ENCODE assay signal across 8 cellular contexts in the genomic region with DNA sequence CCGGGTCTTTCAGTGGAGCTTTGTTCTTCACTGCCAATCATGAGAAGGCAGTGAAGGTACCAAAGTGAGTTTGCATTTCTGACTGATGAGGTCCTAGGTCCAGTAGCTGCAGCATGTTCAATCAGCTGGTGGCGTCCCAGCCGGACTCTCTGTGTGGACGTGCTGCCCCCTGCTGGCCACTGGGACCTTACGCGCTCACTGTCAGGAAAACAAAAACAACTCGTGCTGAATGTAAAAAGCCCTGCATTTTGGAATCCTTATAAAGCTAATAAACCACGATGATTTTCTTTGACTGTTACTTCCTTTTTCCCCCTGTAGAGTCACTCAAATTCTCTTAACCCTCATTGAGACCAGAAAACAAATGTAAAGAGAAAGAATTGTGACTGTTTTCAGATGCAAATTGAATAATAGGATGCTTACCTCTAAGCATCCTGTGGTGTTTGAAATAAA. TPM values are rescaled to one million over a fixed set of nuclear protein-coding genes. Genes with fewer than 3 reads are reported as not detected.
A peak's percentile ranks its signal among the peaks of the same experiment; 100 is the strongest.
DNase-seq lines count a peak whose midpoint lies in the region; ATAC-seq and TF ChIP-seq lines count a peak whose summit lies in the region.

No MANE protein-coding gene starts in this region.

- H3K36me3 ChIP-seq in adipocyte (ENCODE audit: control insufficient read depth, insufficient read depth, low read length, severe bottlenecking) = no peaks in the 10 kb centered on the region

- peaks cover 0 to 7% (median 2%) of the 10 kb centered on the region in 3 donors for H3K4me1 Mint-ChIP-seq in T-cell

- intact Hi-C loops in left ventricle myocardium superior (cut with micrococcal nuclease) = loop anchor here (10.0 kb wide), 1 partner anchor 535 kb away; no protein-coding TSS in a partner anchor

- H3K4me1 ChIP-seq in adipocyte (ENCODE audit: control insufficient read depth, insufficient read depth, low read length) = no peaks in the 10 kb centered on the region

- DNase-seq in AG09309 (ENCODE audit: low read depth) (peak; percentile 20), GM19240 (ENCODE audit: insufficient read length, low spot score) (peak; percentile 48), NCI-H1092 treated with DMSO at 0.1 percent for 48 hours (lab: John Stamatoyannopoulos, UW) (peak; percentile 82), T-cell (peak; percentile 25 to 76 (median 63)), adipocyte (ENCODE audit: low read depth) (peak; percentile 95), left ventricle myocardium superior (peak; percentile 89), putamen (ENCODE audit: low spot score) (peak; percentile 71)

- no peaks in the 10 kb centered on the region for H3K9me3 Mint-ChIP-seq in T-cell

- POLR2A ChIA-PET in T-cell (lab: Charles Lee) = no interaction called here

- peaks cover 19% of the 10 kb centered on the region for H3K27me3 ChIP-seq in adipocyte (replicated peaks; ENCODE audit: control insufficient read depth, insufficient read depth, low read length)

- no peak overlapping the region for H3K4me3 Mint-ChIP-seq in T-cell

- H3K4me3 ChIP-seq in AG09309 (ENCODE audit: control insufficient read depth, low read depth, low read length) (no peak overlapping the region), adipocyte (ENCODE audit: low read length) (no peak overlapping the region)

- H3K36me3 Mint-ChIP-seq in T-cell = no peaks in the 10 kb centered on the region

- H3K27ac Mint-ChIP-seq in T-cell = peak overlapping the region in 1 of 2 donors; percentile 1

- no peak overlapping the region for H3K9ac ChIP-seq in adipocyte (ENCODE audit: low read length)

- CTCF ChIA-PET in T-cell (lab: Charles Lee) = interaction anchor here (0.6 to 1.5 kb wide), 15 partner anchors 13 to 671 kb away, joined by 3 to 16 read pairs (median 4); no protein-coding TSS in a partner anchor

- ATAC-seq in T-cell (replicated peaks in 1 of 4) (peak; percentile 53 to 71 (median 62)), left ventricle myocardium superior (peak; percentile 81), HG03460 (IDR thresholded peaks at IDR 0.05; ENCODE audit: unreplicated experiment) (no peak)

- TF ChIP-seq CTCF in AG09309 (IDR thresholded peaks at IDR 0.05; ENCODE audit: control insufficient read depth, insufficient read depth, low read depth, low read length, missing control alignments) = peak; percentile 95

- no peaks in the 10 kb centered on the region for H3K9me3 ChIP-seq in adipocyte (ENCODE audit: control insufficient read depth, low read length)

- peaks cover 39 to 47% of the 10 kb centered on the region in 2 donors for H3K27me3 Mint-ChIP-seq in T-cell

RNA-seq across cellular contexts. Expression of gene CD24, which starts 4.9 kb away (rescaled TPM):
- 1 to 10 TPM in 3 of 5 donors, under 1 TPM in 2; 0.88 to 6.6 (median 3.4) TPM for total RNA-seq in T-cell
- 0.99 TPM for total RNA-seq in left ventricle myocardium superior

RNA-seq across cellular contexts. Expression of gene MTRES1, which starts 48.5 kb away (rescaled TPM):
- total RNA-seq in T-cell (10 to 100 TPM in 4 of 5 donors, 1 to 10 TPM in 1; 8.6 to 17.6 (median 16.1) TPM), left ventricle myocardium superior (37.3 TPM)

Comparison
In these comparisons a context has a peak if more than half of its experiments do, and no peak if none do; other contexts are left out.
1. DNase-seq: peak in every context shown above with its lines; median percentile 95 in adipocyte; 89 in left ventricle myocardium superior; 82 in NCI-H1092 treated with DMSO at 0.1 percent for 48 hours; 71 in putamen; 63 in T-cell; 48 in GM19240; 20 in AG09309.